Comparison of ENCODE assay signal across 11 cellular contexts in genomic region chr6:11650297-11650696, GRCh38.
DNase-seq lines count a peak whose midpoint lies in the region; ATAC-seq and TF ChIP-seq lines count a peak whose summit lies in the region.
"Had no signal": no experiment of that assay in that cellular context is flagged by ENCODE, and none has a peak within 500 bp of the region (broad histone marks: within the 10 kb centered on the region; RNA-seq: fewer than 3 reads in every experiment).

No MANE protein-coding gene starts in this region.

- H3K27ac ChIP-seq in smooth muscle cell (ENCODE audit: low read depth): no peak overlapping the region
- H3K27ac ChIP-seq: 22Rv1 had no signal

- H3K9ac ChIP-seq in smooth muscle cell (ENCODE audit: low read depth): no peak overlapping the region

- in situ Hi-C loops in astrocyte of the spinal cord (cut with HindIII; ENCODE audit: low sequenced_read_pairs): no loop called here

- peak overlapping the region; percentile 48 for H2AFZ ChIP-seq in smooth muscle cell (ENCODE audit: low read depth)

- H3K4me1 ChIP-seq in smooth muscle cell (ENCODE audit: low read depth): peaks cover 25% of the 10 kb centered on the region

- WGBS in smooth muscle cell (ENCODE audit: low lambda C conversion rate): 36% methylated on average over 5 of the region's 5 CpGs

- peak overlapping the region; percentile 8 for H3K4me2 ChIP-seq in smooth muscle cell

- peaks cover 7% of the 10 kb centered on the region for H3F3A ChIP-seq in smooth muscle cell (ENCODE audit: low read depth)

- no peaks in the 10 kb centered on the region for H4K20me1 ChIP-seq in smooth muscle cell (ENCODE audit: low read depth)

- DNase-seq in NCI-H1417 (lab: John Stamatoyannopoulos, UW) (peak in 2 of 3 experiments; percentile 43 to 71), NCI-H1417 treated with DMSO at 0.1 percent for 48 hours (lab: John Stamatoyannopoulos, UW) (no peak), astrocyte of the spinal cord (ENCODE audit: low read depth, low spot score) (peak; percentile 88), iPS DF 19.7 (ENCODE audit: low read depth, low spot score) (peak; percentile 91), smooth muscle cell (lab: John Stamatoyannopoulos, UW; ENCODE audit: unreplicated experiment) (no peak), SIG-M5 treated with dmso at 0.1 percent for 504 hours (lab: John Stamatoyannopoulos, UW; ENCODE audit: unreplicated experiment) (no peak)
- DNase-seq: cerebellar nuclear complex had no signal

- H3K27me3 ChIP-seq in smooth muscle cell (ENCODE audit: low read depth): no peaks in the 10 kb centered on the region

- ATAC-seq in HG03469 (IDR thresholded peaks at IDR 0.05; ENCODE audit: unreplicated experiment) (no peak), HG03432 (IDR thresholded peaks at IDR 0.05; ENCODE audit: unreplicated experiment) (no peak)
- ATAC-seq: K562 had no signal

- H3K4me3 ChIP-seq in astrocyte of the spinal cord (ENCODE audit: low read depth, low read length) (no peak overlapping the region), smooth muscle cell (no peak overlapping the region)
- H3K4me3 ChIP-seq: K562 had no signal

- no peaks in the 10 kb centered on the region for H3K9me3 ChIP-seq in smooth muscle cell (replicated peaks; ENCODE audit: low read depth)

- H3K79me2 ChIP-seq in smooth muscle cell (ENCODE audit: low read depth): no peaks in the 10 kb centered on the region

- TF ChIP-seq CTCF in astrocyte of the spinal cord (IDR thresholded peaks at IDR 0.05; ENCODE audit: low read depth, low read length) (no peak), smooth muscle cell (IDR thresholded peaks at IDR 0.05; ENCODE audit: borderline replicate concordance, insufficient read depth, poor library complexity, severe bottlenecking) (no peak)

- no peaks in the 10 kb centered on the region for H3K36me3 ChIP-seq in smooth muscle cell (ENCODE audit: low read depth)

Comparison
In these comparisons a context has a peak if more than half of its experiments do, and no peak if none do; other contexts are left out.
1. DNase-seq: peak in NCI-H1417 (2 of 3), astrocyte of the spinal cord (single experiment) and iPS DF 19.7 (single experiment); none in NCI-H1417 treated with DMSO at 0.1 percent for 48 hours (single experiment), smooth muscle cell (single experiment) and SIG-M5 treated with dmso at 0.1 percent for 504 hours (single experiment).